Comparison of ENCODE assay signal across 1 cellular context in genomic region chr14:74712499-74713394, GRCh38.
TF ChIP-seq lines count a peak whose summit lies in the region.

AREL1 (minus strand) TSS chr14:74713080; CDS start chr14:74685615, 27,465 bp downstream.
FCF1 (plus strand) TSS chr14:74713144; CDS start chr14:74713198, 54 bp downstream.

TF ChIP-seq in K562, 482 proteins besides CTCF, POLR2A, EP300 and RAD21 (continued from another document):
- no peak for TF ChIP-seq POLR3G (IDR thresholded peaks at IDR 0.05; ENCODE audit: extremely low read depth, insufficient read length, insufficient replicate concordance)
- TF ChIP-seq PPARD (CRISPR knock-in tag; IDR thresholded peaks at IDR 0.05), result no peak
- TF ChIP-seq ZNF133 (CRISPR knock-in tag; IDR thresholded peaks at IDR 0.05), result no peak
- TF ChIP-seq CLOCK (CRISPR knock-in tag; IDR thresholded peaks at IDR 0.05; ENCODE audit: borderline replicate concordance), result no peak
- peak; percentile 71 for TF ChIP-seq POLR2G (IDR thresholded peaks at IDR 0.05; ENCODE audit: low read depth, low read length)
TF ChIP-seq in K562: peak in this region for 87.
